Comparison of ENCODE assay signal across 1 cellular context in genomic region chr2:232925769-232926163, GRCh38.
TF ChIP-seq lines count a peak whose summit lies in the region.

No MANE protein-coding gene starts in this region.

TF ChIP-seq in HepG2, 621 proteins besides CTCF, POLR2A, EP300 and RAD21:
- no peak for TF ChIP-seq ZSCAN5A (CRISPR knock-in tag; IDR thresholded peaks at IDR 0.05; ENCODE audit: borderline replicate concordance)
- TF ChIP-seq ZBTB20 (CRISPR knock-in tag; IDR thresholded peaks at IDR 0.05; ENCODE audit: borderline replicate concordance, low read depth): no peak
- no peak for TF ChIP-seq ASH2L (IDR thresholded peaks at IDR 0.05; ENCODE audit: insufficient read length, low read depth, low read length)
- TF ChIP-seq ZNF124 (CRISPR knock-in tag; IDR thresholded peaks at IDR 0.05): no peak
